ENCODE assay signal across 16 cellular contexts in genomic region chr6:11494786-11495564, GRCh38. TPM values are rescaled to one million over a fixed set of nuclear protein-coding genes. Genes with fewer than 3 reads are reported as not detected.
DNase-seq lines count a peak whose midpoint lies in the region; ATAC-seq, FAIRE-seq and TF ChIP-seq lines count a peak whose summit lies in the region.
"Had no signal": no experiment of that assay in that cellular context is flagged by ENCODE, and none has a peak within 500 bp of the region (broad histone marks: within the 10 kb centered on the region; RNA-seq: fewer than 3 reads in every experiment).

No MANE protein-coding gene starts in this region.

- no peak for TF ChIP-seq RAD21 in A549 (conservative IDR thresholded peaks at IDR 0.05 in 1 of 2, IDR thresholded peaks at IDR 0.05 in 1 of 2)

- no peaks in the 10 kb centered on the region for H3K79me2 ChIP-seq in PC-3 (ENCODE audit: low read length)

- H3K27me3 Mint-ChIP-seq in natural killer cell treated with Interleukin-12 subunit alpha and Interleukin-12 subunit beta and Interleukin-15 and Interleukin-18, amount 100 ng/mL, for 72 hours: no peaks in the 10 kb centered on the region
- H3K27me3 Mint-ChIP-seq: T-helper 17 cell had no signal

- H3F3A ChIP-seq in PC-3 (ENCODE audit: low read length, unreplicated experiment): no peaks in the 10 kb centered on the region

- H3K4me3 Mint-ChIP-seq in natural killer cell treated with Interleukin-12 subunit alpha and Interleukin-12 subunit beta and Interleukin-15 and Interleukin-18, amount 100 ng/mL, for 72 hours: no peak overlapping the region
- H3K4me3 Mint-ChIP-seq: T-helper 17 cell had no signal

- DNase-seq in A549 (ENCODE audit: low read depth in 1 of 2, low spot score in 1 of 2) (no peak), GM12865 (ENCODE audit: low read depth) (peak; percentile 72), PC-3 (no peak), kidney tubule cell (ENCODE audit: low spot score) (peak; percentile 76), NCI-H1930 (lab: John Stamatoyannopoulos, UW) (no peak)
- no peak for DNase-seq in natural killer cell treated with Interleukin-12 subunit alpha and Interleukin-12 subunit beta and Interleukin-15 and Interleukin-18, amount 100 ng/mL, for 72 hours (ENCODE audit: low spot score)
- DNase-seq: activated CD4-positive, alpha-beta T cell treated with anti-CD3 and anti-CD28 coated beads, Interleukin-2, amount 50 U/mL, for 48 hours; erythroblast; GDM1; OCI-M1; psoas muscle; stimulated activated naive CD4-positive, alpha-beta T cell treated with Interleukin-2 at 50 U/mL for 16 hours; T-helper 17 cell had no signal

- H3K4me1 ChIP-seq in A549: peaks cover 26% of the 10 kb centered on the region
- peaks cover 19% of the 10 kb centered on the region for H3K4me1 ChIP-seq in PC-3 (ENCODE audit: insufficient read depth, low read length)
- H3K4me1 ChIP-seq: psoas muscle had no signal

- H4K20me1 ChIP-seq in PC-3 (ENCODE audit: low read length): no peaks in the 10 kb centered on the region

- BruUV-seq in PC-3 (replicated peaks; lab: Mats Ljungman, UMichigan): no TSS peak

- intact Hi-C loops in PC-3 (cut with micrococcal nuclease): loop anchor here (5.0 kb wide), 2 partner anchors 42 to 333 kb away; partner anchors contain the start of gene TMEM170B

- no peaks in the 10 kb centered on the region for H3K9me3 Mint-ChIP-seq in natural killer cell treated with Interleukin-12 subunit alpha and Interleukin-12 subunit beta and Interleukin-15 and Interleukin-18, amount 100 ng/mL, for 72 hours

- ATAC-seq in A549 (peak in 1 of 2 experiments; percentile 18; a peak in 3 of 6 replicates), PC-3 (no peak), HG03469 (IDR thresholded peaks at IDR 0.05; ENCODE audit: unreplicated experiment) (no peak), HG03280 (IDR thresholded peaks at IDR 0.05; ENCODE audit: unreplicated experiment) (no peak)
- ATAC-seq in natural killer cell treated with Interleukin-12 subunit alpha and Interleukin-12 subunit beta and Interleukin-15 and Interleukin-18, amount 100 ng/mL, for 72 hours: no peak
- ATAC-seq: T-helper 17 cell had no signal

- no peaks in the 10 kb centered on the region for H3K27me3 ChIP-seq in PC-3 (ENCODE audit: low read length)
- H3K27me3 ChIP-seq: cardiac muscle cell had no signal

- no peak for FAIRE-seq in A549 (lab: Jason Lieb, UNC)

- WGBS in A549 (ENCODE audit: missing lambda C conversion rate): 82% methylated on average over 5 of the region's 6 CpGs

- H3K27ac ChIP-seq in A549 (peak overlapping the region; percentile 77 to 87), PC-3 (ENCODE audit: low read length) (no peak overlapping the region)
- H3K27ac ChIP-seq: cardiac muscle cell, psoas muscle had no signal

- no peak for TF ChIP-seq POLR2A in A549 (IDR thresholded peaks at IDR 0.05; ENCODE audit: low read length)

- CTCF ChIA-PET in A549 (lab: Yijun Ruan, JAX): interaction anchor here (0.5 to 4.4 kb wide), 51 partner anchors 8 to 425 kb away, joined by 3 to 66 read pairs (median 6); partner anchors contain the start of genes NEDD9 and SMIM13
- CTCF ChIA-PET in PC-3 (lab: Charles Lee): interaction anchor here (0.6 to 1.0 kb wide), 3 partner anchors 288 to 358 kb away, joined by 3 read pairs; no protein-coding TSS in a partner anchor

- H3K4me3 ChIP-seq in A549 (no peak overlapping the region), GM12865 (ENCODE audit: low read depth, low read length) (no peak overlapping the region), PC-3 (ENCODE audit: low read length) (no peak overlapping the region)
- H3K4me3 ChIP-seq: cardiac muscle cell, psoas muscle had no signal

- no peak for TF ChIP-seq CTCF in A549 (IDR thresholded peaks at IDR 0.05)
- TF ChIP-seq CTCF in GM12865 (IDR thresholded peaks at IDR 0.05; ENCODE audit: insufficient read depth, low read depth, low read length, missing control alignments): no peak
- no peak for TF ChIP-seq CTCF in PC-3 (conservative IDR thresholded peaks at IDR 0.05; ENCODE audit: low read depth, low read length)

- H3K4me2 ChIP-seq in A549 (peak overlapping the region; percentile 53; the same call in 1 of the 3 replicates), PC-3 (ENCODE audit: low read length) (no peak overlapping the region)

- H3K36me3 ChIP-seq in PC-3 (ENCODE audit: low read depth, low read length): no peaks in the 10 kb centered on the region
- H3K36me3 ChIP-seq: cardiac muscle cell had no signal

- no peaks in the 10 kb centered on the region for H3K36me3 Mint-ChIP-seq in natural killer cell treated with Interleukin-12 subunit alpha and Interleukin-12 subunit beta and Interleukin-15 and Interleukin-18, amount 100 ng/mL, for 72 hours

- H3K9ac ChIP-seq in PC-3 (ENCODE audit: low read length): no peak overlapping the region; the same call in 1 of the 2 replicates

- peaks cover 0 to 8% of the 10 kb centered on the region in 2 donors for H3K4me1 Mint-ChIP-seq in natural killer cell treated with Interleukin-12 subunit alpha and Interleukin-12 subunit beta and Interleukin-15 and Interleukin-18, amount 100 ng/mL, for 72 hours (ENCODE audit: low read depth in 2 of 2)
- H3K4me1 Mint-ChIP-seq: T-helper 17 cell had no signal

- H3K9me2 ChIP-seq in PC-3 (replicated peaks; ENCODE audit: low read length): no peaks in the 10 kb centered on the region

- no peak for TF ChIP-seq EP300 in A549 (IDR thresholded peaks at IDR 0.05)

- no peak overlapping the region for H3K27ac Mint-ChIP-seq in natural killer cell treated with Interleukin-12 subunit alpha and Interleukin-12 subunit beta and Interleukin-15 and Interleukin-18, amount 100 ng/mL, for 72 hours
- H3K27ac Mint-ChIP-seq: T-helper 17 cell had no signal

- 0 out of 2 replicates have a peak overlapping the region, but pooled peaks have one; percentile 72 for H2AFZ ChIP-seq in PC-3 (ENCODE audit: low read length)

- POLR2A ChIA-PET in A549 (lab: Yijun Ruan, JAX): no interaction called here
- POLR2A ChIA-PET in PC-3 (lab: Charles Lee; ENCODE audit: unreplicated experiment): no interaction called here

- H3K9me3 ChIP-seq in A549: no peaks in the 10 kb centered on the region
- no peaks in the 10 kb centered on the region for H3K9me3 ChIP-seq in PC-3 (ENCODE audit: low read length)
- H3K9me3 ChIP-seq: psoas muscle had no signal

TF ChIP-seq in A549, 52 proteins besides CTCF, POLR2A, EP300 and RAD21:
- TF ChIP-seq EHMT2 (IDR thresholded peaks at IDR 0.05; ENCODE audit: low read depth) (no peak), HES2 (IDR thresholded peaks at IDR 0.05) (no peak), REST (IDR thresholded peaks at IDR 0.05) (no peak), EHF (CRISPR knock-in tag; IDR thresholded peaks at IDR 0.05) (0 out of 2 replicates have a peak, but pooled peaks have one; percentile 17), HDAC2 (IDR thresholded peaks at IDR 0.05) (no peak), CBX2 (IDR thresholded peaks at IDR 0.05; ENCODE audit: borderline replicate concordance, low read depth) (no peak), ELK1 (IDR thresholded peaks at IDR 0.05; ENCODE audit: low read depth, low read length) (no peak)

RNA-seq across cellular contexts. Expression of gene TMEM170B, which starts 42.6 kb away (rescaled TPM):
- polyA plus RNA-seq in A549 (2011; rRNA removed) (2.4 and 3.2 TPM in 2 replicates), A549 (2017; fragmentation: RNase III; extraction: RNeasy Plus Mini Kit Qiagen cat#74134 plus additional on column Dnase treatment) (2.0 to 2.5 TPM (median 2.0 TPM) in 3 replicates)
- polyA plus RNA-seq in A549 (2012; cell fraction: cytosol; rRNA removed): 0.49 and 0.57 TPM in 2 replicates
- 0.18 and 0.37 TPM in 2 replicates for polyA plus RNA-seq in A549 (2012; cell fraction: nucleus; rRNA removed)
- 2.0 and 2.4 TPM in 2 replicates for polyA minus RNA-seq in A549 (2011; rRNA and poly(A)+ RNA removed)
- total RNA-seq in PC-3 (2014; rRNA removed): 0.52 and 0.66 TPM in 2 replicates
- 1 to 10 TPM; 1.4 to 1.6 TPM for total RNA-seq in natural killer cell treated with Interleukin-12 subunit alpha and Interleukin-12 subunit beta and Interleukin-15 and Interleukin-18, amount 100 ng/mL, for 72 hours

Comparison
In these comparisons a context has a peak if more than half of its experiments do, and no peak if none do; other contexts are left out.
1. DNase-seq: peak in GM12865 (single experiment) and kidney tubule cell (single experiment); none in A549 (0 of 2), PC-3 (single experiment), natural killer cell treated with Interleukin-12 subunit alpha and Interleukin-12 subunit beta and Interleukin-15 and Interleukin-18, amount 100 ng/mL, for 72 hours (single experiment) and NCI-H1930 (0 of 2).